8 cellular contexts compared by ENCODE assay signal in genomic region chr3:121592856-121593702, GRCh38. TPM values are rescaled to one million over a fixed set of nuclear protein-coding genes. Genes with fewer than 3 reads are reported as not detected.
A peak's percentile ranks its signal among the peaks of the same experiment; 100 is the strongest.
DNase-seq lines count a peak whose midpoint lies in the region; ATAC-seq and TF ChIP-seq lines count a peak whose summit lies in the region.

Gene FBXO40 (plus strand): TSS chr3:121593379. CDS start chr3:121620576, 27,197 bp downstream.

- H3K4me1 Mint-ChIP-seq in progenitor cell of endocrine pancreas (ENCODE audit: low read depth) = peaks cover 3% of the 10 kb centered on the region
- no peaks in the 10 kb centered on the region for H3K4me1 Mint-ChIP-seq in activated T-helper 2 cell treated with anti-CD3 and anti-CD28 coated beads, Interferon-gamma antibody, Interleukin-2, Interleukin-4, amounts not matched to agents 10 μg/mL and 5 μg/mL and 100 μg/mL, durations not matched to agents 14 hours and 24 hours and 36 hours (ENCODE audit: low read depth)

- no peaks in the 10 kb centered on the region for H3K36me3 Mint-ChIP-seq in progenitor cell of endocrine pancreas (ENCODE audit: insufficient read depth)
- no peaks in the 10 kb centered on the region for H3K36me3 Mint-ChIP-seq in activated T-helper 2 cell treated with anti-CD3 and anti-CD28 coated beads, Interferon-gamma antibody, Interleukin-2, Interleukin-4, amounts not matched to agents 10 μg/mL and 5 μg/mL and 100 μg/mL, durations not matched to agents 14 hours and 24 hours and 36 hours (ENCODE audit: low read depth)

- peak within 1 kb of the TSS; percentile 0 for H3K27ac Mint-ChIP-seq in progenitor cell of endocrine pancreas
- H3K27ac Mint-ChIP-seq in activated T-helper 2 cell treated with anti-CD3 and anti-CD28 coated beads, Interferon-gamma antibody, Interleukin-2, Interleukin-4, amounts not matched to agents 10 μg/mL and 5 μg/mL and 100 μg/mL, durations not matched to agents 14 hours and 24 hours and 36 hours = no peak within 1 kb of the TSS

- peak; percentile 14 for TF ChIP-seq CTCF in epithelial cell of proximal tubule (conservative IDR thresholded peaks at IDR 0.05; ENCODE audit: low read depth, low read length)
- no peak for TF ChIP-seq CTCF in progenitor cell of endocrine pancreas (IDR thresholded peaks at IDR 0.05; ENCODE audit: unreplicated experiment)

- H3K27me3 Mint-ChIP-seq in progenitor cell of endocrine pancreas = peaks cover 23% of the 10 kb centered on the region
- H3K27me3 Mint-ChIP-seq in activated T-helper 2 cell treated with anti-CD3 and anti-CD28 coated beads, Interferon-gamma antibody, Interleukin-2, Interleukin-4, amounts not matched to agents 10 μg/mL and 5 μg/mL and 100 μg/mL, durations not matched to agents 14 hours and 24 hours and 36 hours (ENCODE audit: low read depth) = peaks cover 15% of the 10 kb centered on the region

- intact Hi-C loops in activated T-helper 2 cell treated with anti-CD3 and anti-CD28 coated beads, Interferon-gamma antibody, Interleukin-2, Interleukin-4, amounts not matched to agents 10 μg/mL and 5 μg/mL and 100 μg/mL, durations not matched to agents 14 hours and 24 hours and 36 hours (cut with micrococcal nuclease) = no loop called here

- no peak within 1 kb of the TSS for H3K4me3 Mint-ChIP-seq in progenitor cell of endocrine pancreas (ENCODE audit: low read depth)
- no peak within 1 kb of the TSS for H3K4me3 Mint-ChIP-seq in activated T-helper 2 cell treated with anti-CD3 and anti-CD28 coated beads, Interferon-gamma antibody, Interleukin-2, Interleukin-4, amounts not matched to agents 10 μg/mL and 5 μg/mL and 100 μg/mL, durations not matched to agents 14 hours and 24 hours and 36 hours (ENCODE audit: low read depth)

- H3K9me3 Mint-ChIP-seq in progenitor cell of endocrine pancreas (ENCODE audit: low read depth) = no peaks in the 10 kb centered on the region
- no peaks in the 10 kb centered on the region for H3K9me3 Mint-ChIP-seq in activated T-helper 2 cell treated with anti-CD3 and anti-CD28 coated beads, Interferon-gamma antibody, Interleukin-2, Interleukin-4, amounts not matched to agents 10 μg/mL and 5 μg/mL and 100 μg/mL, durations not matched to agents 14 hours and 24 hours and 36 hours

- peak; percentile 75 for DNase-seq in NCI-H2029 (lab: John Stamatoyannopoulos, UW)
- no peak for DNase-seq in epithelial cell of proximal tubule (ENCODE audit: low read depth)
- DNase-seq in progenitor cell of endocrine pancreas (ENCODE audit: low spot score, unreplicated experiment) = no peak
- no peak for DNase-seq in activated T-helper 2 cell treated with anti-CD3 and anti-CD28 coated beads, Interferon-gamma antibody, Interleukin-2, Interleukin-4, amounts not matched to agents 10 μg/mL and 5 μg/mL and 100 μg/mL, durations not matched to agents 14 hours and 24 hours and 36 hours (ENCODE audit: low spot score)
- no peak for DNase-seq in SW480 (ENCODE audit: low spot score)
- DNase-seq in NOMO-1 (lab: John Stamatoyannopoulos, UW; ENCODE audit: unreplicated experiment in 2 of 2) = no peak
- no peak for DNase-seq in NOMO-1 treated with DMSO at 0.1 percent for 48 hours (lab: John Stamatoyannopoulos, UW; ENCODE audit: unreplicated experiment)

- H3K4me3 ChIP-seq in epithelial cell of proximal tubule (ENCODE audit: low read depth, low read length) = no peak within 1 kb of the TSS

- ATAC-seq in GM21528 (IDR thresholded peaks at IDR 0.05; ENCODE audit: low FRiP score, unreplicated experiment) = peak; percentile 73

RNA-seq across cellular contexts. Expression of gene FBXO40, which starts in this region (rescaled TPM):
- total RNA-seq in epithelial cell of proximal tubule (not detected in 2 replicates), progenitor cell of endocrine pancreas (not detected in 2 replicates)
- not detected in 2 replicates for total RNA-seq in activated T-helper 2 cell treated with anti-CD3 and anti-CD28 coated beads, Interferon-gamma antibody, Interleukin-2, Interleukin-4, amounts not matched to agents 10 μg/mL and 5 μg/mL and 100 μg/mL, durations not matched to agents 14 hours and 24 hours and 36 hours
